ENCODE assay signal across 21 cellular contexts in genomic region chr12:47735649-47736048, GRCh38. TPM values are rescaled to one million over a fixed set of nuclear protein-coding genes. Genes with fewer than 3 reads are reported as not detected.
A peak's percentile ranks its signal among the peaks of the same experiment; 100 is the strongest.
DNase-seq lines count a peak whose midpoint lies in the region; ATAC-seq and TF ChIP-seq lines count a peak whose summit lies in the region.
"Had no signal": no experiment of that assay in that cellular context is flagged by ENCODE, and none has a peak within 500 bp of the region (broad histone marks: within the 10 kb centered on the region; RNA-seq: fewer than 3 reads in every experiment).

No MANE protein-coding gene starts in this region.

- H3K27me3 Mint-ChIP-seq in GM23338 (ENCODE audit: insufficient read depth, low read depth, poor library complexity) = peaks cover 14% of the 10 kb centered on the region
- H3K27me3 Mint-ChIP-seq in dendritic cell treated with granulocyte-macrophage colony-stimulating factor and Interleukin-4, amounts not matched to agents 40 ng/mL and 50 ng/mL, for 4 days = peaks cover 16% of the 10 kb centered on the region
- H3K27me3 Mint-ChIP-seq: activated CD8-positive, alpha-beta memory T cell treated with anti-CD3 and anti-CD28 coated beads, Interleukin-2, amount 10 ng/mL, durations not matched to agents 7 days and 5 days; stimulated activated naive CD8-positive, alpha-beta T cell treated with anti-CD3 and anti-CD28 coated beads, Interleukin-15, amount 100 ng/mL, for 72 hours; T-cell had no signal

- ATAC-seq in GM23338 (no peak), HG03439 (IDR thresholded peaks at IDR 0.05; ENCODE audit: unreplicated experiment) (no peak)
- ATAC-seq: activated CD8-positive, alpha-beta memory T cell treated with anti-CD3 and anti-CD28 coated beads, Interleukin-2, amount 10 ng/mL, durations not matched to agents 7 days and 5 days; PC-3; stimulated activated naive CD8-positive, alpha-beta T cell treated with anti-CD3 and anti-CD28 coated beads, Interleukin-15, amount 100 ng/mL, for 72 hours; T-cell had no signal

- no peak for TF ChIP-seq EP300 in stomach (IDR thresholded peaks at IDR 0.05)

- peaks cover 26% of the 10 kb centered on the region for H3K4me1 Mint-ChIP-seq in GM23338
- H3K4me1 Mint-ChIP-seq in dendritic cell treated with granulocyte-macrophage colony-stimulating factor and Interleukin-4, amounts not matched to agents 40 ng/mL and 50 ng/mL, for 4 days (ENCODE audit: low read depth) = peaks cover 60% of the 10 kb centered on the region
- H3K4me1 Mint-ChIP-seq: activated CD8-positive, alpha-beta memory T cell treated with anti-CD3 and anti-CD28 coated beads, Interleukin-2, amount 10 ng/mL, durations not matched to agents 7 days and 5 days had no signal

- DNase-seq in GM23338 (ENCODE audit: low spot score) (no peak), stomach (no peak), NCI-H1092 treated with DMSO at 0.1 percent for 48 hours (lab: John Stamatoyannopoulos, UW) (no peak), middle frontal gyrus (ENCODE audit: extremely low spot score, low spot score) (no peak)
- no peak for DNase-seq in central memory CD4-positive, alpha-beta T cell
- DNase-seq: activated CD4-positive, CD25-positive, alpha-beta regulatory T cell; activated CD8-positive, alpha-beta memory T cell treated with anti-CD3 and anti-CD28 coated beads, Interleukin-2, amount 10 ng/mL, durations not matched to agents 7 days and 5 days; activated naive CD4-positive, alpha-beta T cell treated with anti-CD3 and anti-CD28 coated beads, Interleukin-2, amount 50 U/mL, for 16 hours; Calu3; Kasumi-1; NCI-H187 treated with DMSO at 0.1 percent for 48 hours; NCI-H524; PC-3; stimulated activated naive CD8-positive, alpha-beta T cell treated with anti-CD3 and anti-CD28 coated beads, Interleukin-15, amount 100 ng/mL, for 72 hours; T-cell had no signal

- H3K9me2 ChIP-seq in GM23338 (ENCODE audit: insufficient read depth) = no peaks in the 10 kb centered on the region

- peak overlapping the region; percentile 15; the same call in 1 of the 2 replicates for H3K4me2 ChIP-seq in GM23338

- H3K27ac Mint-ChIP-seq in GM23338 = no peak overlapping the region
- H3K27ac Mint-ChIP-seq in dendritic cell treated with granulocyte-macrophage colony-stimulating factor and Interleukin-4, amounts not matched to agents 40 ng/mL and 50 ng/mL, for 4 days = peak overlapping the region; percentile 35
- H3K27ac Mint-ChIP-seq: activated CD8-positive, alpha-beta memory T cell treated with anti-CD3 and anti-CD28 coated beads, Interleukin-2, amount 10 ng/mL, durations not matched to agents 7 days and 5 days; T-cell had no signal

- H3K4me1 ChIP-seq in GM23338 (ENCODE audit: insufficient read depth) = peaks cover 16% of the 10 kb centered on the region; the same call in 1 of the 2 replicates
- peaks cover 22 to 24% of the 10 kb centered on the region in 2 donors for H3K4me1 ChIP-seq in mucosa of rectum (ENCODE audit: control insufficient read depth in 2 of 2, insufficient read depth in 2 of 2, low read length in 2 of 2)
- H3K4me1 ChIP-seq in stomach = peaks cover 41 to 49% (median 46%) of the 10 kb centered on the region in 4 donors
- H3K4me1 ChIP-seq: HAP-1 had no signal

- H3K9ac ChIP-seq in mucosa of rectum (ENCODE audit: low read depth in 1 of 2, low read length in 2 of 2) = no peak overlapping the region

- no peak overlapping the region for H3K4me3 Mint-ChIP-seq in GM23338
- no peak overlapping the region for H3K4me3 Mint-ChIP-seq in dendritic cell treated with granulocyte-macrophage colony-stimulating factor and Interleukin-4, amounts not matched to agents 40 ng/mL and 50 ng/mL, for 4 days
- H3K4me3 Mint-ChIP-seq: activated CD8-positive, alpha-beta memory T cell treated with anti-CD3 and anti-CD28 coated beads, Interleukin-2, amount 10 ng/mL, durations not matched to agents 7 days and 5 days; stimulated activated naive CD8-positive, alpha-beta T cell treated with anti-CD3 and anti-CD28 coated beads, Interleukin-15, amount 100 ng/mL, for 72 hours; T-cell had no signal

- TF ChIP-seq CTCF in GM23338 (conservative IDR thresholded peaks at IDR 0.05; ENCODE audit: low read depth in 2 of 2) (no peak), stomach (IDR thresholded peaks at IDR 0.05) (no peak)

- H3K9me3 ChIP-seq in mucosa of rectum (ENCODE audit: control insufficient read depth in 2 of 2, low read length in 2 of 2) = no peaks in the 10 kb centered on the region
- no peaks in the 10 kb centered on the region for H3K9me3 ChIP-seq in stomach
- H3K9me3 ChIP-seq: HAP-1 had no signal

- H3K27me3 ChIP-seq in GM23338 (ENCODE audit: insufficient read depth) (no peaks in the 10 kb centered on the region), mucosa of rectum (ENCODE audit: control insufficient read depth in 2 of 2, insufficient read depth in 2 of 2, low read length in 2 of 2) (no peaks in the 10 kb centered on the region), stomach (no peaks in the 10 kb centered on the region)

- H2AFZ ChIP-seq in GM23338 = no peak overlapping the region

- H3K27ac ChIP-seq in GM23338 (ENCODE audit: low read depth) (no peak overlapping the region; the same call in 1 of the 2 replicates), mucosa of rectum (ENCODE audit: low read depth in 2 of 2, low read length in 2 of 2) (peak overlapping the region; percentile 61 to 72), stomach (peak overlapping the region in 4 of 5 donors; percentile 63 to 84 (median 80))

- H3K4me3 ChIP-seq in GM23338 (no peak overlapping the region), mucosa of rectum (ENCODE audit: low read length in 2 of 2) (no peak overlapping the region), stomach (no peak overlapping the region)
- H3K4me3 ChIP-seq: HAP-1 had no signal

- TF ChIP-seq POLR2A in stomach (IDR thresholded peaks at IDR 0.05) = no peak

- H3F3A ChIP-seq in GM23338 (replicated peaks; ENCODE audit: low read depth) = no peaks in the 10 kb centered on the region

- 83 to 93% (median 87%) methylated on average over 11 of the region's 11 CpGs for WGBS in stomach, 5 donors

- no peaks in the 10 kb centered on the region for H3K9me3 Mint-ChIP-seq in GM23338
- no peaks in the 10 kb centered on the region for H3K9me3 Mint-ChIP-seq in dendritic cell treated with granulocyte-macrophage colony-stimulating factor and Interleukin-4, amounts not matched to agents 40 ng/mL and 50 ng/mL, for 4 days
- H3K9me3 Mint-ChIP-seq: stimulated activated naive CD8-positive, alpha-beta T cell treated with anti-CD3 and anti-CD28 coated beads, Interleukin-15, amount 100 ng/mL, for 72 hours; T-cell had no signal

- intact Hi-C loops in dendritic cell treated with granulocyte-macrophage colony-stimulating factor and Interleukin-4, amounts not matched to agents 40 ng/mL and 50 ng/mL, for 4 days (cut with micrococcal nuclease) = no loop called here
- intact Hi-C loops in stomach (cut with DNase I; ENCODE audit: low total_unique reads) = no loop called here

- no peaks in the 10 kb centered on the region for H3K36me3 ChIP-seq in GM23338 (ENCODE audit: insufficient read depth)
- no peaks in the 10 kb centered on the region for H3K36me3 ChIP-seq in mucosa of rectum (ENCODE audit: control insufficient read depth in 2 of 2, insufficient read depth in 2 of 2, low read length in 2 of 2)
- no peaks in the 10 kb centered on the region for H3K36me3 ChIP-seq in stomach
- H3K36me3 ChIP-seq: HAP-1 had no signal

- H3K79me2 ChIP-seq in GM23338 (replicated peaks; ENCODE audit: insufficient read depth) = no peaks in the 10 kb centered on the region

- H3K36me3 Mint-ChIP-seq in GM23338 (ENCODE audit: low read depth) = no peaks in the 10 kb centered on the region
- no peaks in the 10 kb centered on the region for H3K36me3 Mint-ChIP-seq in dendritic cell treated with granulocyte-macrophage colony-stimulating factor and Interleukin-4, amounts not matched to agents 40 ng/mL and 50 ng/mL, for 4 days (ENCODE audit: low read depth)
- H3K36me3 Mint-ChIP-seq: activated CD8-positive, alpha-beta memory T cell treated with anti-CD3 and anti-CD28 coated beads, Interleukin-2, amount 10 ng/mL, durations not matched to agents 7 days and 5 days; T-cell had no signal

- H4K20me1 ChIP-seq in GM23338 (replicated peaks; ENCODE audit: insufficient read depth) = no peaks in the 10 kb centered on the region

TF ChIP-seq in GM23338, 12 proteins besides CTCF, POLR2A, EP300 and RAD21 (continues in another document):
- TF ChIP-seq NANOG (IDR thresholded peaks at IDR 0.05; ENCODE audit: borderline replicate concordance) = no peak
- no peak for TF ChIP-seq ZNF114 (CRISPR knock-in tag; IDR thresholded peaks at IDR 0.05)

RNA-seq across cellular contexts. Expression of gene ENDOU, which starts 10.4 kb away (rescaled TPM):
- not detected in 2 replicates for total RNA-seq in GM23338 (2014; rRNA removed; shearing (Covaris generic))
- polyA plus RNA-seq in GM23338 (2016; fragmentation: Nextera tagmentation; extraction: Ambion mirVana) = not detected in 2 replicates
- total RNA-seq in stomach = 1 to 10 TPM in 1 of 5 donors, not detected in 4; 1.8 TPM
- polyA plus RNA-seq in stomach = 1 to 10 TPM in 1 of 3 donors, not detected in 2; 7.6 TPM
- total RNA-seq: activated CD8-positive, alpha-beta memory T cell treated with anti-CD3 and anti-CD28 coated beads, Interleukin-2, amount 10 ng/mL, durations not matched to agents 7 days and 5 days; Calu3; epithelial cell of proximal tubule; lung microvascular endothelial cell; PC-3; T-cell had no signal

RNA-seq across cellular contexts. Expression of gene RAPGEF3, which starts 23.0 kb away (rescaled TPM):
- total RNA-seq in GM23338 (2014; rRNA removed; shearing (Covaris generic)) = 10.4 and 11.8 TPM in 2 replicates
- 2.3 and 3.0 TPM in 2 replicates for polyA plus RNA-seq in GM23338 (2016; fragmentation: Nextera tagmentation; extraction: Ambion mirVana)
- total RNA-seq in stomach = 100 to 1,000 TPM in 1 of 5 donors, 10 to 100 TPM in 4; 15.9 to 114 (median 25.0) TPM
- 10 to 100 TPM; 21.2 to 33.1 (median 22.9) TPM for polyA plus RNA-seq in stomach

RNA-seq across cellular contexts. Expression of gene RPAP3, which starts 29.8 kb away (rescaled TPM):
- total RNA-seq in GM23338 (2014; rRNA removed; shearing (Covaris generic)) = 29.0 and 31.4 TPM in 2 replicates
- polyA plus RNA-seq in GM23338 (2016; fragmentation: Nextera tagmentation; extraction: Ambion mirVana) (62.4 and 69.9 TPM in 2 replicates), stomach (10 to 100 TPM in 1 of 3 donors, 1 to 10 TPM in 2; 7.9 to 10.8 (median 8.5) TPM)
- 10 to 100 TPM in 4 of 5 donors, 1 to 10 TPM in 1; 3.5 to 47.4 (median 17.3) TPM for total RNA-seq in stomach

RNA-seq across cellular contexts. Expression of gene SLC48A1, which starts 37.4 kb away (rescaled TPM):
- 9.0 and 16.8 TPM in 2 replicates for total RNA-seq in GM23338 (2014; rRNA removed; shearing (Covaris generic))
- polyA plus RNA-seq in GM23338 (2016; fragmentation: Nextera tagmentation; extraction: Ambion mirVana) = 5.8 TPM in 2 replicates
- total RNA-seq in stomach = 10 to 100 TPM in 3 of 5 donors, 1 to 10 TPM in 2; 2.3 to 29.0 (median 18.1) TPM
- 10 to 100 TPM in 1 of 3 donors, 1 to 10 TPM in 2; 6.3 to 18.2 (median 9.4) TPM for polyA plus RNA-seq in stomach
